In the genomic region with DNA sequence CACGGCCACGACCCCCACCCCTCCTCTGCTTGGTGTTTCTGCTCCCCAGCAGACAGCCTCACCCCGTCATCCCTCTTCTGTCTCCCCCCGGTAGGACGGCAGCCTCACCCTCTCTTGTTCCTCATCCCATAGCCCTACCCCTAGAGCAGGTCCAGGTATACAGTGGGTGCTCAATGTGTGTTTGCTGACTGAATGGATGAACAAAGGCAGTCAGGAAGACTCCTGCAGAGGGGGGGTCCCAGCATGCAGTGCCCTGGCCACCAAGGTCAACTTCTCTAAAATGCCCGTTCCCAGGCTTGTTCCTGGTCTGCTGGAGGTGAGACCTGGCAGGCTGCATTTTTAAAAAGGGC, we compare ENCODE assay signal across 24 cellular contexts. TPM values are rescaled to one million over a fixed set of nuclear protein-coding genes. Genes with fewer than 3 reads are reported as not detected.
DNase-seq lines count a peak whose midpoint lies in the region; ATAC-seq, FAIRE-seq and TF ChIP-seq lines count a peak whose summit lies in the region.
"Had no signal": no experiment of that assay in that cellular context is flagged by ENCODE, and none has a peak within 500 bp of the region (broad histone marks: within the 10 kb centered on the region; RNA-seq: fewer than 3 reads in every experiment).

No MANE protein-coding gene starts in this region.

- H3K36me3 ChIP-seq in K562 (ENCODE audit: control insufficient read depth, insufficient read depth, low read length): no peaks in the 10 kb centered on the region
- no peaks in the 10 kb centered on the region for H3K36me3 ChIP-seq in neural progenitor cell
- H3K36me3 ChIP-seq in osteoblast (ENCODE audit: insufficient read depth, low read length): no peaks in the 10 kb centered on the region
- H3K36me3 ChIP-seq in colonic mucosa: no peaks in the 10 kb centered on the region
- H3K36me3 ChIP-seq: BE2C, BLaER1 had no signal

- peaks cover 30 to 77% of the 10 kb centered on the region in 2 experiments for H3K27me3 ChIP-seq in K562 (ENCODE audit: control insufficient read depth in 2 of 2, insufficient read depth in 2 of 2, low read length in 2 of 2)
- no peaks in the 10 kb centered on the region for H3K27me3 ChIP-seq in neural progenitor cell
- H3K27me3 ChIP-seq in osteoblast (ENCODE audit: insufficient read depth, low read length): peaks cover under 1% of the 10 kb centered on the region
- H3K27me3 ChIP-seq in colonic mucosa: no peaks in the 10 kb centered on the region
- H3K27me3 ChIP-seq: BE2C, BLaER1 had no signal

- peaks cover 26% of the 10 kb centered on the region for H3K4me1 Mint-ChIP-seq in neural progenitor cell
- H3K4me1 Mint-ChIP-seq: CD14-positive monocyte; CD4-positive, alpha-beta memory T cell; CD4-positive, CD25-positive, alpha-beta regulatory T cell; CD8-positive, alpha-beta memory T cell had no signal

- no peak overlapping the region for H3K27ac Mint-ChIP-seq in neural progenitor cell
- H3K27ac Mint-ChIP-seq: CD4-positive, alpha-beta memory T cell; CD4-positive, CD25-positive, alpha-beta regulatory T cell; CD8-positive, alpha-beta memory T cell had no signal

- 0% methylated on average over 6 of the region's 6 CpGs for WGBS in K562 (ENCODE audit: insufficient coverage, low coverage, missing lambda C conversion rate)

- TF ChIP-seq EP300 in K562 (IDR thresholded peaks at IDR 0.05; ENCODE audit: low read length): no peak

- H3K9me3 Mint-ChIP-seq in neural progenitor cell: no peaks in the 10 kb centered on the region
- H3K9me3 Mint-ChIP-seq: CD4-positive, CD25-positive, alpha-beta regulatory T cell; CD8-positive, alpha-beta memory T cell had no signal

- H2AFZ ChIP-seq in K562 (ENCODE audit: low read depth, low read length) (no peak overlapping the region), neural progenitor cell (replicated peaks) (no peak overlapping the region), osteoblast (ENCODE audit: low read length) (no peak overlapping the region)

- no TSS peak for BruUV-seq in K562 (replicated peaks; lab: Mats Ljungman, UMichigan)

- peak overlapping the region; percentile 46 for H3K4me3 Mint-ChIP-seq in neural progenitor cell
- H3K4me3 Mint-ChIP-seq: CD14-positive monocyte; CD4-positive, alpha-beta memory T cell; CD4-positive, CD25-positive, alpha-beta regulatory T cell; CD8-positive, alpha-beta memory T cell had no signal

- no peaks in the 10 kb centered on the region for H3K9me3 ChIP-seq in K562 (replicated peaks; ENCODE audit: control insufficient read depth, insufficient read depth, low read depth, low read length)
- no peaks in the 10 kb centered on the region for H3K9me3 ChIP-seq in neural progenitor cell (ENCODE audit: low read depth)
- H3K9me3 ChIP-seq in osteoblast (ENCODE audit: low read depth, low read length): no peaks in the 10 kb centered on the region
- H3K9me3 ChIP-seq in colonic mucosa: no peaks in the 10 kb centered on the region
- H3K9me3 ChIP-seq: BE2C, BLaER1 had no signal

- no peak for TF ChIP-seq RAD21 in K562 (CRISPR knock-in tag; conservative IDR thresholded peaks at IDR 0.05 in 1 of 2, IDR thresholded peaks at IDR 0.05 in 1 of 2)

- intact Hi-C loops in K562 (cut with micrococcal nuclease) (no loop called here), colonic mucosa (cut with DNase I) (no loop called here)

- DNase-seq in K562 (ENCODE audit: extremely low read depth in 1 of 4, low spot score in 3 of 4) (no peak), neural progenitor cell (ENCODE audit: low spot score) (no peak), osteoblast (ENCODE audit: insufficient read length, low spot score, missing footprints) (peak; percentile 79), GM03348 (ENCODE audit: low spot score) (no peak), colonic mucosa (no peak)
- DNase-seq: 8988T; ACHN; BE2C; C1 segment of cervical spinal cord; CD4-positive, alpha-beta memory T cell; CD4-positive, CD25-positive, alpha-beta regulatory T cell; CD8-positive, alpha-beta memory T cell; COR-L47; DMS 273 treated with DMSO at 0.1 percent for 48 hours; DMS153; DMS53; DMS79; DND-41; GDM1 had no signal

- no peaks in the 10 kb centered on the region for H3F3A ChIP-seq in neural progenitor cell (ENCODE audit: low read depth)

- no peak overlapping the region for H3K9ac ChIP-seq in K562 (ENCODE audit: insufficient read depth in 1 of 2, low read depth in 2 of 2, low read length in 2 of 2)
- no peak overlapping the region for H3K9ac ChIP-seq in neural progenitor cell
- H3K9ac ChIP-seq in colonic mucosa (ENCODE audit: low read depth in 2 of 2, low read length in 2 of 2): no peak overlapping the region
- H3K9ac ChIP-seq: BLaER1 had no signal

- TF ChIP-seq POLR2A in K562 (conservative IDR thresholded peaks at IDR 0.05): no peak

- H3K79me2 ChIP-seq in K562 (ENCODE audit: control insufficient read depth, insufficient read depth, low read length) (no peaks in the 10 kb centered on the region), neural progenitor cell (ENCODE audit: low read depth) (no peaks in the 10 kb centered on the region), osteoblast (ENCODE audit: insufficient read depth, low read length) (no peaks in the 10 kb centered on the region)

- TF ChIP-seq CTCF in K562 (IDR thresholded peaks at IDR 0.05 in 2 of 3, conservative IDR thresholded peaks at IDR 0.05 in 1 of 3; ENCODE audit: insufficient read depth in 2 of 3, low read depth in 1 of 3, low read length in 3 of 3): no peak
- no peak for TF ChIP-seq CTCF in neural progenitor cell (IDR thresholded peaks at IDR 0.05)
- TF ChIP-seq CTCF in osteoblast (IDR thresholded peaks at IDR 0.05; ENCODE audit: extremely low read depth, low read depth, low read length): no peak
- TF ChIP-seq CTCF in colonic mucosa (IDR thresholded peaks at IDR 0.05): no peak

- CTCF ChIA-PET in K562 (lab: Yijun Ruan, JAX; ENCODE audit: low intra/inter-chr PET ratio): no interaction called here

- no peak overlapping the region for H3K4me2 ChIP-seq in K562 (ENCODE audit: insufficient read depth, low read length)
- H3K4me2 ChIP-seq in neural progenitor cell: no peak overlapping the region
- no peak overlapping the region for H3K4me2 ChIP-seq in osteoblast (ENCODE audit: insufficient read depth, low read length)

- H3K27ac ChIP-seq in K562 (ENCODE audit: extremely low read depth, low read depth, low read length) (no peak overlapping the region), neural progenitor cell (no peak overlapping the region), osteoblast (ENCODE audit: low read depth, low read length) (no peak overlapping the region), colonic mucosa (no peak overlapping the region)

- H3K9me1 ChIP-seq in K562 (ENCODE audit: control insufficient read depth, insufficient read depth, low read length): no peaks in the 10 kb centered on the region

- no peak overlapping the region for H3K4me3 ChIP-seq in K562
- no peak overlapping the region for H3K4me3 ChIP-seq in neural progenitor cell
- H3K4me3 ChIP-seq in osteoblast (ENCODE audit: insufficient read depth, low read length): no peak overlapping the region
- H3K4me3 ChIP-seq in colonic mucosa: no peak overlapping the region
- H3K4me3 ChIP-seq: BLaER1 had no signal

- peaks cover 20% of the 10 kb centered on the region for H4K20me1 ChIP-seq in K562 (replicated peaks; ENCODE audit: control insufficient read depth, insufficient read depth, low read length)
- H4K20me1 ChIP-seq in neural progenitor cell (ENCODE audit: low read depth): no peaks in the 10 kb centered on the region
- H4K20me1 ChIP-seq in osteoblast (ENCODE audit: insufficient read depth, low read length): no peaks in the 10 kb centered on the region
- H4K20me1 ChIP-seq: BLaER1 had no signal

- H3K4me1 ChIP-seq in K562 (replicated peaks in 1 of 2; ENCODE audit: control insufficient read depth in 2 of 2, insufficient read depth in 2 of 2, low read length in 2 of 2) (peaks cover 0 to 10% of the 10 kb centered on the region in 2 experiments; a peak in 2 of 5 replicates), neural progenitor cell (peaks cover under 1% of the 10 kb centered on the region), osteoblast (ENCODE audit: insufficient read depth, low read length) (no peaks in the 10 kb centered on the region), colonic mucosa (no peaks in the 10 kb centered on the region)
- H3K4me1 ChIP-seq: BE2C had no signal

- POLR2A ChIA-PET in K562 (lab: Yijun Ruan, JAX): no interaction called here

- in situ Hi-C loops in K562 (cut with MboI): no loop called here

- FAIRE-seq in K562 (lab: Jason Lieb, UNC): no peak
- FAIRE-seq: A204.1, GM12891, GM19239 had no signal

- peaks cover 29% of the 10 kb centered on the region for H3K27me3 Mint-ChIP-seq in neural progenitor cell (ENCODE audit: insufficient read depth, low read depth)
- H3K27me3 Mint-ChIP-seq: CD4-positive, CD25-positive, alpha-beta regulatory T cell had no signal

- ATAC-seq in K562: no peak

- H3K36me3 Mint-ChIP-seq in neural progenitor cell: no peaks in the 10 kb centered on the region
- H3K36me3 Mint-ChIP-seq: CD14-positive monocyte; CD4-positive, alpha-beta memory T cell; CD4-positive, CD25-positive, alpha-beta regulatory T cell; CD8-positive, alpha-beta memory T cell had no signal

RNA-seq across cellular contexts. Expression of a gene that starts 34.7 kb away (rescaled TPM):
- total RNA-seq in K562 (2011; cell fraction: chromatin; rRNA removed; ENCODE audit: low replicate concordance): 9.8 and 23.6 TPM in 2 replicates
- total RNA-seq in K562 (2011; cell fraction: nucleolus; rRNA removed): 23.6 and 28.0 TPM in 2 replicates
- total RNA-seq in K562 (2011; cell fraction: nucleoplasm; rRNA removed): 17.0 and 17.6 TPM in 2 replicates
- total RNA-seq in K562 (2014; rRNA removed) (20.1 and 20.4 TPM in 2 replicates), K562 (2014; rRNA removed; fragmentation: Illumina TruSeq; extraction: Trizol) (15.5 and 17.2 TPM in 2 replicates), K562 (2015; rRNA removed; fragmentation: Illumina TruSeq; extraction: Trizol) (18.4 and 20.9 TPM in 2 replicates), K562 (2021) (24.1 and 26.2 TPM in 2 replicates), neural progenitor cell (ENCODE audit: low replicate concordance) (18.9 and 33.6 TPM in 2 replicates), osteoblast (52.2 and 53.2 TPM in 2 replicates), colonic mucosa (10 to 100 TPM; 36.6 to 37.7 TPM)
- polyA plus RNA-seq in K562 (2011; rRNA removed) (23.6 and 26.9 TPM in 2 replicates), K562 (2014; fragmentation: Illumina TruSeq; extraction: Trizol) (17.2 and 17.7 TPM in 2 replicates), K562 (2014; fragmentation: Nextera tagmentation; extraction: Ambion mirVana) (under 1 TPM; 0.29 to 0.30 TPM), K562 (2014; rRNA removed) (26.7 and 28.7 TPM in 2 replicates)
- 24.3 and 37.3 TPM in 2 replicates for polyA plus RNA-seq in K562 (2011; cell fraction: cytosol; rRNA removed)
- polyA plus RNA-seq in K562 (2011; cell fraction: nucleus; rRNA removed): 11.2 and 14.3 TPM in 2 replicates
- polyA plus RNA-seq in K562 (2012): 20.7 and 23.8 TPM in 2 replicates
- 17.5 and 22.8 TPM in 2 replicates for polyA minus RNA-seq in K562 (2011; rRNA and poly(A)+ RNA removed)
- polyA minus RNA-seq in K562 (2011; cell fraction: cytosol; rRNA and poly(A)+ RNA removed): 13.8 and 19.3 TPM in 2 replicates
- 17.8 and 23.5 TPM in 2 replicates for polyA minus RNA-seq in K562 (2011; cell fraction: nucleus; rRNA and poly(A)+ RNA removed)
